ENCODE assay signal across 1 cellular context in genomic region chr6:41757931-41758640, GRCh38.
TF ChIP-seq lines count a peak whose summit lies in the region.

No MANE protein-coding gene starts in this region.

TF ChIP-seq in IMR-90, 13 proteins besides CTCF, POLR2A, EP300 and RAD21 (continued from another document):
- TF ChIP-seq ELK1 (IDR thresholded peaks at IDR 0.05; ENCODE audit: borderline replicate concordance, low read depth, low read length) (no peak), BHLHE40 (IDR thresholded peaks at IDR 0.05; ENCODE audit: low read depth, low read length) (no peak), CHD1 (IDR thresholded peaks at IDR 0.05; ENCODE audit: low read depth, low read length) (no peak), CEBPB (IDR thresholded peaks at IDR 0.05; ENCODE audit: low read depth, low read length) (no peak), SMC3 (IDR thresholded peaks at IDR 0.05; ENCODE audit: low read depth, low read length) (no peak)
